In genomic region chr15:81194723-81195122, GRCh38 we compare ENCODE assay signal across 16 cellular contexts. TPM values are rescaled to one million over a fixed set of nuclear protein-coding genes. Genes with fewer than 3 reads are reported as not detected.
"Had no signal": no experiment of that assay in that cellular context is flagged by ENCODE, and none has a peak within 500 bp of the region (broad histone marks: within the 10 kb centered on the region; RNA-seq: fewer than 3 reads in every experiment).

No MANE protein-coding gene starts in this region.

- ATAC-seq: activated CD8-positive, alpha-beta memory T cell treated with anti-CD3 and anti-CD28 coated beads, Interleukin-2, amount 10 ng/mL, durations not matched to agents 7 days and 5 days; body of pancreas; effector memory CD8-positive, alpha-beta T cell had no signal

- DNase-seq: activated CD4-positive, alpha-beta T cell treated with anti-CD3 and anti-CD28 coated beads, Interleukin-2, amount 50 U/mL, for 48 hours; activated CD4-positive, CD25-positive, alpha-beta regulatory T cell treated with anti-CD3 and anti-CD28 coated beads, Interleukin-2, amount 50 U/mL, for 72 hours; activated CD8-positive, alpha-beta memory T cell treated with anti-CD3 and anti-CD28 coated beads, Interleukin-2, amount 10 ng/mL, durations not matched to agents 7 days and 5 days; activated effector memory CD4-positive, alpha-beta T cell treated with Interleukin-2 at 50 U/mL for 16 hours; activated T-cell treated with anti-CD3 and anti-CD28 coated beads, Interleukin-2, amount 50 U/mL, for 24 hours; amniotic stem cell; body of pancreas; central memory CD4-positive, alpha-beta T cell; effector memory CD8-positive, alpha-beta T cell; lower lobe of right lung; small intestine; tibial artery had no signal

- H3K27ac ChIP-seq: body of pancreas, epithelial cell of prostate, hepatocyte, right atrium auricular region, tibial artery had no signal

- H3K4me3 ChIP-seq: body of pancreas, hepatocyte, lower lobe of right lung, right atrium auricular region, tibial artery had no signal

- H3K36me3 ChIP-seq: lower lobe of right lung, right atrium auricular region, tibial artery had no signal

- H3K27me3 ChIP-seq: body of pancreas, right atrium auricular region, tibial artery had no signal

- H3K9me3 ChIP-seq: body of pancreas, lower lobe of right lung, right atrium auricular region, tibial artery had no signal

RNA-seq across cellular contexts. Expression of gene IL16, which starts 2.0 kb away (rescaled TPM):
- total RNA-seq: kidney epithelial cell had no signal
